7 cellular contexts compared by ENCODE assay signal in genomic region chr6:53480774-53481173, GRCh38.
DNase-seq lines count a peak whose midpoint lies in the region; ATAC-seq, FAIRE-seq and TF ChIP-seq lines count a peak whose summit lies in the region.
"Not testable (repeated sequence)": the region's sequence is repeated elsewhere in the genome, so short reads cannot be mapped to it uniquely, and the experiment has no call there.

No MANE protein-coding gene starts in this region.

- H3K27ac Mint-ChIP-seq in IgD-negative memory B cell: peak overlapping the region in 2 of 3 donors; percentile 4 to 73
- H3K27ac Mint-ChIP-seq in T-helper 17 cell: peak overlapping the region; percentile 65
- peak overlapping the region; percentile 80 for H3K27ac Mint-ChIP-seq in activated B cell treated with CpG ODN at 0.5 μM for 24 hours
- H3K27ac Mint-ChIP-seq in naive B cell: peak overlapping the region in 5 of 6 donors; percentile 27 to 88 (median 70)
- H3K27ac Mint-ChIP-seq in stimulated activated memory B cell treated with anti-CD40 and anti-IgM and Interleukin-4, amounts not matched to agents 10 μg/mL and 1 μg/mL and 100 μg/mL, for 72 hours: peak overlapping the region; percentile 88

- H3K9ac ChIP-seq in GM12878 (ENCODE audit: control insufficient read depth, insufficient read depth, low read length): not testable (repeated sequence)

- DNase-seq in NCI-H526 (lab: John Stamatoyannopoulos, UW): peak; percentile 48 to 52
- DNase-seq in T-helper 17 cell; activated B cell treated with CpG ODN at 0.5 μM for 24 hours; GM12878 (ENCODE audit: low read depth, low spot score); naive B cell: not testable (repeated sequence)

- not testable (repeated sequence) for H4K20me1 ChIP-seq in GM12878 (ENCODE audit: control insufficient read depth, insufficient read depth)

- not testable (repeated sequence) for H3K4me1 ChIP-seq in GM12878 (ENCODE audit: control insufficient read depth, insufficient read depth, low read length)

- H3K4me3 Mint-ChIP-seq in IgD-negative memory B cell (peak overlapping the region in 3 of 4 donors; percentile 23 to 79 (median 64)), T-helper 17 cell (peak overlapping the region; percentile 52), activated B cell treated with CpG ODN at 0.5 μM for 24 hours (peak overlapping the region; percentile 45), naive B cell (peak overlapping the region in 5 of 8 donors; percentile 41 to 66 (median 57))
- peak overlapping the region; percentile 17 for H3K4me3 Mint-ChIP-seq in stimulated activated memory B cell treated with anti-CD40 and anti-IgM and Interleukin-4, amounts not matched to agents 10 μg/mL and 1 μg/mL and 100 μg/mL, for 72 hours

- RAD21 ChIA-PET in GM12878 (lab: Charles Lee; ENCODE audit: unreplicated experiment): interaction anchor here (0.6 to 6.7 kb wide), 7 partner anchors 19 to 310 kb away, joined by 3 to 43 read pairs (median 5); no protein-coding TSS in a partner anchor

- H3K27me3 ChIP-seq in GM12878 (replicated peaks in 1 of 2; ENCODE audit: control insufficient read depth in 2 of 2, insufficient read depth in 2 of 2, low read length in 1 of 2): not testable (repeated sequence)

- H3K9me3 ChIP-seq in T-helper 17 cell (ENCODE audit: control insufficient read depth, low read length, poor library complexity, severe bottlenecking); GM12878 (replicated peaks; ENCODE audit: control insufficient read depth, insufficient read depth, low read length): not testable (repeated sequence)

- not testable (repeated sequence) for TF ChIP-seq RAD21 in GM12878 (IDR thresholded peaks at IDR 0.05; ENCODE audit: insufficient read depth, low read depth, low read length)

- CTCF ChIA-PET in activated B cell treated with CpG ODN at 0.5 μM for 24 hours (lab: Charles Lee) (interaction anchor here (1.1 to 2.9 kb wide), 2 partner anchors 247 to 308 kb away, joined by 3 to 8 read pairs; no protein-coding TSS in a partner anchor), GM12878 (lab: Yijun Ruan, JAX) (interaction anchor here (0.8 to 9.2 kb wide), 5 partner anchors 8 to 311 kb away, joined by 3 to 235 read pairs (median 13); no protein-coding TSS in a partner anchor)

- not testable (repeated sequence) for FAIRE-seq in GM12878 (lab: Jason Lieb, UNC)

- not testable (repeated sequence) for H2AFZ ChIP-seq in GM12878 (ENCODE audit: control insufficient read depth, low read depth, low read length)

- not testable (repeated sequence) for H3K79me2 ChIP-seq in GM12878 (ENCODE audit: control insufficient read depth, insufficient read depth, low read length)

- 53% methylated on average over 4 of the region's 4 CpGs for WGBS in GM12878 (ENCODE audit: insufficient coverage, insufficient replicate concordance, low lambda C conversion rate, missing lambda C conversion rate)

- TF ChIP-seq CTCF in activated B cell treated with CpG ODN at 0.5 μM for 24 hours (IDR thresholded peaks at IDR 0.05); GM12878 (IDR thresholded peaks at IDR 0.05 in 2 of 3, conservative IDR thresholded peaks at IDR 0.05 in 1 of 3; ENCODE audit: control insufficient read depth in 2 of 3, extremely low read depth in 1 of 3, insufficient read depth in 1 of 3, low read depth in 3 of 3, low read length in 3 of 3): not testable (repeated sequence)

- not testable (repeated sequence) for TF ChIP-seq POLR2A in GM12878 (IDR thresholded peaks at IDR 0.05; ENCODE audit: low read depth, low read length)

- not testable (repeated sequence) for H3K27ac ChIP-seq in GM12878 (ENCODE audit: control insufficient read depth, insufficient read depth)

- BruUV-seq in GM12878 (replicated peaks; lab: Mats Ljungman, UMichigan): not testable (repeated sequence)

- not testable (repeated sequence) for ATAC-seq in T-helper 17 cell; activated B cell treated with CpG ODN at 0.5 μM for 24 hours (ENCODE audit: low read depth); naive B cell (ENCODE audit: low read depth in 2 of 2); stimulated activated memory B cell treated with anti-CD40 and anti-IgM and Interleukin-4, amounts not matched to agents 10 μg/mL and 1 μg/mL and 100 μg/mL, for 72 hours
- peak; percentile 4; the same call in 2 of the 3 replicates for ATAC-seq in GM12878

- H3K36me3 Mint-ChIP-seq in IgD-negative memory B cell; T-helper 17 cell (ENCODE audit: low read depth); activated B cell treated with CpG ODN at 0.5 μM for 24 hours (ENCODE audit: low read depth); naive B cell; stimulated activated memory B cell treated with anti-CD40 and anti-IgM and Interleukin-4, amounts not matched to agents 10 μg/mL and 1 μg/mL and 100 μg/mL, for 72 hours: not testable (repeated sequence)

- H3K4me3 ChIP-seq in GM12878: not testable (repeated sequence)

- POLR2A ChIA-PET in activated B cell treated with CpG ODN at 0.5 μM for 24 hours (lab: Charles Lee): interaction anchor here (0.7 kb wide), 1 partner anchor 68 kb away, joined by 3 read pairs; no protein-coding TSS in a partner anchor
- POLR2A ChIA-PET in GM12878 (lab: Charles Lee): interaction anchor here (1.4 kb wide), 1 partner anchor 41 kb away, joined by 4 read pairs; no protein-coding TSS in a partner anchor

- H3K4me1 Mint-ChIP-seq in IgD-negative memory B cell (peaks cover 44 to 47% (median 45%) of the 10 kb centered on the region in 3 donors), T-helper 17 cell (peaks cover 17% of the 10 kb centered on the region), activated B cell treated with CpG ODN at 0.5 μM for 24 hours (peaks cover 61% of the 10 kb centered on the region), naive B cell (peaks cover 49 to 61% (median 60%) of the 10 kb centered on the region in 3 donors)
- peaks cover 52% of the 10 kb centered on the region for H3K4me1 Mint-ChIP-seq in stimulated activated memory B cell treated with anti-CD40 and anti-IgM and Interleukin-4, amounts not matched to agents 10 μg/mL and 1 μg/mL and 100 μg/mL, for 72 hours

- H3K9me3 Mint-ChIP-seq in IgD-negative memory B cell; activated B cell treated with CpG ODN at 0.5 μM for 24 hours; naive B cell; stimulated activated memory B cell treated with anti-CD40 and anti-IgM and Interleukin-4, amounts not matched to agents 10 μg/mL and 1 μg/mL and 100 μg/mL, for 72 hours: not testable (repeated sequence)

- H3K4me2 ChIP-seq in GM12878 (ENCODE audit: control insufficient read depth, insufficient read depth): not testable (repeated sequence)

- in situ Hi-C loops in GM12878 (cut with MboI): loop anchor here (5.0 kb wide), 1 partner anchor 308 kb away; no protein-coding TSS in a partner anchor

- H3K27me3 Mint-ChIP-seq in IgD-negative memory B cell; activated B cell treated with CpG ODN at 0.5 μM for 24 hours; naive B cell; stimulated activated memory B cell treated with anti-CD40 and anti-IgM and Interleukin-4, amounts not matched to agents 10 μg/mL and 1 μg/mL and 100 μg/mL, for 72 hours: not testable (repeated sequence)
- H3K27me3 Mint-ChIP-seq in T-helper 17 cell: peaks cover 11% of the 10 kb centered on the region

- H3K36me3 ChIP-seq in GM12878 (ENCODE audit: control insufficient read depth in 2 of 2, insufficient read depth in 2 of 2, low read length in 1 of 2): not testable (repeated sequence)

- not testable (repeated sequence) for TF ChIP-seq EP300 in GM12878 (IDR thresholded peaks at IDR 0.05; ENCODE audit: borderline replicate concordance in 1 of 2, control insufficient read depth in 1 of 2, low read depth in 2 of 2, low read length in 2 of 2)

- intact Hi-C loops in activated B cell treated with CpG ODN at 0.5 μM for 24 hours (cut with micrococcal nuclease) (loop anchor here (1.0 to 5.0 kb wide), 4 partner anchors 8 to 1063 kb away; partner anchors contain the start of gene ELOVL5), GM12878 (cut with micrococcal nuclease; ENCODE audit: unreplicated experiment) (loop anchor here (1.0 to 10.0 kb wide), 8 partner anchors 19 to 758 kb away; partner anchors contain the start of gene GSTA4)

- SMC1A ChIA-PET in GM12878 (lab: Charles Lee; ENCODE audit: uncharacterized antibody, unreplicated experiment): interaction anchor here (0.7 to 16.0 kb wide), 11 partner anchors 19 to 309 kb away, joined by 3 to 194 read pairs (median 6); no protein-coding TSS in a partner anchor

TF ChIP-seq in GM12878, 131 proteins besides CTCF, POLR2A, EP300 and RAD21:
- TF ChIP-seq NBN (IDR thresholded peaks at IDR 0.05): peak; percentile 40; the same call in 1 of the 2 replicates
- peak; percentile 41; the same call in 1 of the 2 replicates for TF ChIP-seq ATF7 (IDR thresholded peaks at IDR 0.05; ENCODE audit: low read depth)
- peak in 1 of 2 experiments; percentile 52; a peak in 3 of 4 replicates for TF ChIP-seq IKZF2 (IDR thresholded peaks at IDR 0.05)
- peak; percentile 89 for TF ChIP-seq MTA2 (IDR thresholded peaks at IDR 0.05; ENCODE audit: low read depth)
- peak in 1 of 2 experiments; percentile 16; a peak in 1 of 4 replicates for TF ChIP-seq BHLHE40 (IDR thresholded peaks at IDR 0.05; ENCODE audit: borderline replicate concordance in 1 of 2, low read depth in 2 of 2, low read length in 1 of 2)
TF ChIP-seq in GM12878: peak in this region for 5; not testable (repeated sequence) for 126.
